25 cellular contexts compared by ENCODE assay signal in the genomic region with DNA sequence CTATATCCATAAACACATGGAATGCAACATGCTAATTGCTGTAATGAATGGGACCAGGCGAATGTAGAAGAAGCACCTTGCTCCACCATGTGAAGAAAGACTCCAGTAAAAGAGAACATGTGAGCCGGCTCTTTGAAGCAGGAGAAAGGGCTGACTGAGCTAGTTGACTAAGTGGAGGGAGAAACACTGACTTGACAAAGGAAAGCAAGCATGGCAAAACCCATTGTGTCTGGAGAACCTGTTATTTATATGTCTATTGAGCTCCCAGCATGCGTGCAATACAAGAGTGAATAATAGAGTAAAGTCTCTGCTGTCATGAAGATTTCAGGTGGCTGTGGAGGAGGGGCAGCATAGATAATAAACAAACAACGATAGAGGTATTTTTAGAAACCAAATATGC.
"Had no signal": no experiment of that assay in that cellular context is flagged by ENCODE, and none has a peak within 500 bp of the region (broad histone marks: within the 10 kb centered on the region; RNA-seq: fewer than 3 reads in every experiment).

No MANE protein-coding gene starts in this region.

- H3K4me1 ChIP-seq: esophagus muscularis mucosa, foreskin keratinocyte, parathyroid adenoma, psoas muscle, testis, transverse colon had no signal

- H2AFZ ChIP-seq: parathyroid adenoma had no signal

- H3K9ac ChIP-seq: parathyroid adenoma had no signal

- H3K27me3 ChIP-seq: esophagus muscularis mucosa, foreskin keratinocyte, heart left ventricle, testis, transverse colon had no signal

- H3K4me2 ChIP-seq: smooth muscle cell had no signal

- FAIRE-seq: bronchial epithelial cell, kidney had no signal

- H3K36me3 ChIP-seq: esophagus muscularis mucosa, heart left ventricle, transverse colon had no signal

- H3K9me3 ChIP-seq: psoas muscle, testis, transverse colon had no signal

- H3K27ac ChIP-seq: esophagus muscularis mucosa, foreskin keratinocyte, heart left ventricle, parathyroid adenoma, psoas muscle, testis, transverse colon had no signal

- H3K4me3 ChIP-seq: esophagus muscularis mucosa, heart left ventricle, psoas muscle, smooth muscle cell, testis, transverse colon had no signal

- H3K79me2 ChIP-seq: parathyroid adenoma had no signal

- DNase-seq: activated CD4-positive, alpha-beta memory T cell treated with anti-CD3 and anti-CD28 coated beads, Interleukin-2, amount 10 ng/mL, durations not matched to agents 7 days and 5 days; activated CD4-positive, alpha-beta T cell treated with anti-CD3 and anti-CD28 coated beads for 1 hour; activated CD4-positive, alpha-beta T cell treated with anti-CD3 and anti-CD28 coated beads, Interleukin-2, amount 10 ng/mL, durations not matched to agents 7 days and 5 days; activated CD8-positive, alpha-beta memory T cell treated with anti-CD3 and anti-CD28 coated beads, Interleukin-2, amount 10 ng/mL, durations not matched to agents 7 days and 5 days; activated naive CD4-positive, alpha-beta T cell; activated T-cell treated with anti-CD3 and anti-CD28 coated beads, Interleukin-2, amount 50 U/mL, for 48 hours; anterior cingulate cortex; foreskin keratinocyte; heart left ventricle; immature natural killer cell; kidney; left colon; mammary epithelial cell; nephron progenitor cell; nucleus accumbens; psoas muscle; stimulated activated CD4-positive, alpha-beta T cell treated with anti-CD3 and anti-CD28 coated beads, Interleukin-2, amount 100 ng/mL, for 24 hours; stimulated activated naive CD8-positive, alpha-beta T cell treated with anti-CD3 and anti-CD28 coated beads, Interleukin-15, Interleukin-2, amounts not matched to agents 100 U/mL and 50 U/mL, for 24 hours; T-helper 2 cell; testis; transverse colon had no signal
